Comparison of ENCODE assay signal across 8 cellular contexts in the genomic region with DNA sequence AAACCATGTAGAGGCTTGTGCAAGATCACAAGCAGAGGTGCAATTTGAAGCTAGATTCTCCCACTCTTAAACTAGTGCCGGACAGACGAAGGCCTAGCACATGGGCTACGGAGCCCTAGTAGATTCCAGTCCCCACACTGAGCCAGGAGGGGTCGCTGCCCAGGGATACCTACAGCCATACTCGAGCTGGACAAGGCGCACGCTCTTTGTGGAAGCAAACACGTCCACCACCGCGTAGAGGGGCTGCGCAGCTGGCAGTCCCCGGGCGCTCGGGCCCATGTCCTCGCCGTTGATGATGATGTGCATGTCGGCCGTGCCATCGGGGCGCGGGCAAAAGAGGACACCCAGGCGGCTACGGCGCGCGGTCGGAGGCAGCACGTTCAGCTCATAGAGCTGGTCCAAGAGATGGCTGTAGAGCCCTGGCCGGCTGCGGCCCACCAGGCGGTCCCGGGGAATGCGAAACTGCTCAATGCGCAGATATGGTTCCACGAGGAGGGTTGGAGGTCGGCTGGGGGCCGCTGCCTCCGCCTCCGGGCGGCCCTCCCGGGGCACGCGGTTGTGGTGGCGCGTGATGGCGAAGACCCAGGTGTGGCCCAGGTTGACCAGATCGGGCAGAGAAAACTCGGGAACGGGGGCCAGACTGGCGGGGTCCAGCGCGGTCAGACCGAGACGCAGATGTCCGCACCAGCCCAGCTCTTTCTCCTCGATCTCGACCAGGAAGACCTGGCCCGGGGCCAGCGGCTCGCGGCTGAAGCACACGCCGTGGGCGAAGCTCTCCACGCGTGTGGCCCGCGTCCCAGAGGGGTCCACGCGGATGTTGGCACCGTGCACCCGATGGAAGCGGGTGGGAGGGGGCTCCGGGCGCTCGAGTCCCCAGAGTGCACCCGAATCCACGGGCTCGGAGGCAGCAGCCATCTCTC. TPM values are rescaled to one million over a fixed set of nuclear protein-coding genes. Genes with fewer than 3 reads are reported as not detected.
A peak's percentile ranks its signal among the peaks of the same experiment; 100 is the strongest.
DNase-seq lines count a peak whose midpoint lies in the region; ATAC-seq and TF ChIP-seq lines count a peak whose summit lies in the region.

No MANE protein-coding gene starts in this region.

- H3K9me3 ChIP-seq in HCT116 (ENCODE audit: control insufficient read depth in 1 of 2, insufficient read depth in 1 of 2, low read depth in 1 of 2, low read length in 2 of 2) (no peaks in the 10 kb centered on the region), esophagus (ENCODE audit: control insufficient read depth in 2 of 2, insufficient read depth in 1 of 2, low read depth in 1 of 2, low read length in 1 of 2) (no peaks in the 10 kb centered on the region), mononuclear cell (ENCODE audit: low read depth, low read length) (no peaks in the 10 kb centered on the region)

- ATAC-seq in HCT116 (no peak), HG02610 (IDR thresholded peaks at IDR 0.05; ENCODE audit: unreplicated experiment) (no peak)

- TSS peak; percentile 78 for BruUV-seq in HCT116 (replicated peaks; lab: Mats Ljungman, UMichigan)

- 2 to 4% methylated on average over 68 to 79 of the region's 79 CpGs for WGBS in esophagus, 2 donors

- peak overlapping the region; percentile 83 to 93 for H3K4me3 ChIP-seq in HCT116 (replicated peaks in 1 of 2; ENCODE audit: low read depth in 1 of 2, low read length in 2 of 2)
- peak overlapping the region; percentile 80 to 86 for H3K4me3 ChIP-seq in esophagus (ENCODE audit: low read depth in 1 of 2, low read length in 2 of 2)
- H3K4me3 ChIP-seq in mononuclear cell (ENCODE audit: low read length): peak overlapping the region; percentile 71

- peaks cover 4% of the 10 kb centered on the region; the same call in 1 of the 2 replicates for H3K79me2 ChIP-seq in HCT116 (ENCODE audit: insufficient read depth, low read length)

- TF ChIP-seq POLR2A in HCT116 (IDR thresholded peaks at IDR 0.05; ENCODE audit: borderline replicate concordance, extremely low read depth, insufficient read depth, insufficient read length): no peak

- H3K9me2 ChIP-seq in HCT116 (ENCODE audit: insufficient read depth): no peaks in the 10 kb centered on the region

- H3K4me2 ChIP-seq in HCT116 (ENCODE audit: low read length): peak overlapping the region; percentile 99

- peak overlapping the region; percentile 76 for H3K9ac ChIP-seq in HCT116 (ENCODE audit: low read length)

- H3K36me3 ChIP-seq in HCT116 (ENCODE audit: control insufficient read depth in 1 of 2, insufficient read depth in 2 of 2, low read length in 2 of 2) (peaks cover 6 to 21% of the 10 kb centered on the region in 2 experiments; a peak in 3 of 4 replicates), esophagus (ENCODE audit: control insufficient read depth in 2 of 2, insufficient read depth in 2 of 2, low read length in 1 of 2) (peaks cover 7 to 15% of the 10 kb centered on the region in 2 donors)

- RAD21 ChIA-PET in HCT116 (lab: Charles Lee; ENCODE audit: low non-redundant PET in 1 of 2, low total read pairs in 2 of 2, uncharacterized antibody in 2 of 2, unreplicated experiment in 2 of 2): no interaction called here

- peak; percentile 55 for DNase-seq in DMS114 treated with DMSO at 0.1 percent for 48 hours (lab: John Stamatoyannopoulos, UW; ENCODE audit: unreplicated experiment)
- no peak for DNase-seq in HCT116 (ENCODE audit: low read depth, low spot score)
- peak; percentile 34 for DNase-seq in NCI-H2196 treated with DMSO at 0.1 percent for 48 hours (lab: John Stamatoyannopoulos, UW; ENCODE audit: unreplicated experiment)
- DNase-seq in activated CD8-positive, alpha-beta memory T cell treated with anti-CD3 and anti-CD28 coated beads, Interleukin-2, amount 50 U/mL, for 48 hours: peak; percentile 78
- peak in 5 of 6 experiments; percentile 20 to 54 (median 38) for DNase-seq in stimulated activated naive CD4-positive, alpha-beta T cell (lab: John Stamatoyannopoulos, UW)

- intact Hi-C loops in HCT116 (cut with micrococcal nuclease): no loop called here

- H3K4me1 ChIP-seq in HCT116 (ENCODE audit: control insufficient read depth in 1 of 2, insufficient read depth in 2 of 2, low read length in 2 of 2) (peaks cover 11 to 21% of the 10 kb centered on the region in 2 experiments), esophagus (ENCODE audit: control insufficient read depth in 2 of 2, insufficient read depth in 2 of 2, low read length in 1 of 2) (peaks cover 7 to 18% of the 10 kb centered on the region in 2 donors), mononuclear cell (ENCODE audit: insufficient read depth, low read length) (peaks cover 38% of the 10 kb centered on the region)

- TF ChIP-seq CTCF in HCT116 (IDR thresholded peaks at IDR 0.05 in 2 of 3, conservative IDR thresholded peaks at IDR 0.05 in 1 of 3; ENCODE audit: borderline replicate concordance in 1 of 3, insufficient read depth in 1 of 3, low read depth in 2 of 3, low read length in 2 of 3): no peak

- no peak for TF ChIP-seq RAD21 in HCT116 (IDR thresholded peaks at IDR 0.05; ENCODE audit: low read depth)

- H4K20me1 ChIP-seq in HCT116 (ENCODE audit: insufficient read depth): no peaks in the 10 kb centered on the region

- peak overlapping the region; percentile 77; the same call in 1 of the 2 replicates for H3K27ac ChIP-seq in HCT116 (ENCODE audit: low read depth, low read length)
- H3K27ac ChIP-seq in esophagus (ENCODE audit: low read depth in 2 of 2, low read length in 1 of 2): peak overlapping the region; percentile 80 to 83

- CTCF ChIA-PET in HCT116 (lab: Charles Lee): no interaction called here

- POLR2A ChIA-PET in HCT116 (lab: Charles Lee): no interaction called here

- H2AFZ ChIP-seq in HCT116 (ENCODE audit: low read depth, low read length, poor library complexity, severe bottlenecking): peak overlapping the region; percentile 80

- no peaks in the 10 kb centered on the region for H3K27me3 ChIP-seq in HCT116 (ENCODE audit: insufficient read depth, low read length)
- H3K27me3 ChIP-seq in esophagus (ENCODE audit: control insufficient read depth in 1 of 2, insufficient read depth in 2 of 2, low read length in 2 of 2): no peaks in the 10 kb centered on the region
- H3K27me3 ChIP-seq in mononuclear cell (ENCODE audit: insufficient read depth, low read length): no peaks in the 10 kb centered on the region

TF ChIP-seq in HCT116, 20 proteins besides CTCF, POLR2A, EP300 and RAD21:
- no peak for TF ChIP-seq ZNF274 (IDR thresholded peaks at IDR 0.05; ENCODE audit: low read depth, low read length)
- TF ChIP-seq SRF (IDR thresholded peaks at IDR 0.05; ENCODE audit: low read depth): no peak
- TF ChIP-seq ZFX (IDR thresholded peaks at IDR 0.05): no peak
- TF ChIP-seq, protein P1, sequence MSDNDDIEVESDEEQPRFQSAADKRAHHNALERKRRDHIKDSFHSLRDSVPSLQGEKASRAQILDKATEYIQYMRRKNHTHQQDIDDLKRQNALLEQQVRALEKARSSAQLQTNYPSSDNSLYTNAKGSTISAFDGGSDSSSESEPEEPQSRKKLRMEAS (IDR thresholded peaks at IDR 0.05): no peak
- no peak for TF ChIP-seq CBX3 (IDR thresholded peaks at IDR 0.05; ENCODE audit: low read depth)
- TF ChIP-seq CEBPB (IDR thresholded peaks at IDR 0.05; ENCODE audit: low read depth): no peak
- TF ChIP-seq JUND (IDR thresholded peaks at IDR 0.05): no peak
- no peak for TF ChIP-seq POLR2AphosphoS5 (IDR thresholded peaks at IDR 0.05; ENCODE audit: low read depth, low read length)
- no peak for TF ChIP-seq TCF7L2 (IDR thresholded peaks at IDR 0.05; ENCODE audit: borderline replicate concordance, extremely low read depth, insufficient read depth, insufficient read length)

RNA-seq across cellular contexts. Expression of a gene that starts 0.7 kb away (rescaled TPM):
- total RNA-seq in HCT116 (2021; ENCODE audit: unreplicated experiment) (0.96 TPM), mononuclear cell (1.9 TPM)
- polyA plus RNA-seq in HCT116 (2012): 0.27 and 0.59 TPM in 2 replicates
- 1 to 10 TPM; 1.4 to 2.5 TPM for polyA plus RNA-seq in esophagus

RNA-seq across cellular contexts. Expression of a gene that starts 0.8 kb away (rescaled TPM):
- total RNA-seq in HCT116 (2021; ENCODE audit: unreplicated experiment): 109 TPM
- polyA plus RNA-seq in HCT116 (2012): 116 and 130 TPM in 2 replicates
- 10 to 100 TPM; 43.6 to 55.0 TPM for polyA plus RNA-seq in esophagus
- total RNA-seq in mononuclear cell: 111 TPM

RNA-seq across cellular contexts. Expression of a gene that starts 2.9 kb away (rescaled TPM):
- total RNA-seq in HCT116 (2021; ENCODE audit: unreplicated experiment) (0.42 TPM), mononuclear cell (0.52 TPM)
- polyA plus RNA-seq in HCT116 (2012): 0.14 and 0.19 TPM in 2 replicates
- polyA plus RNA-seq in esophagus: under 1 TPM; 0.76 to 0.96 TPM

RNA-seq across cellular contexts. Expression of a gene that starts 9.3 kb away (rescaled TPM):
- total RNA-seq in HCT116 (2021; ENCODE audit: unreplicated experiment) (13.0 TPM), mononuclear cell (10.1 TPM)
- 9.8 and 12.5 TPM in 2 replicates for polyA plus RNA-seq in HCT116 (2012)
- 1 to 10 TPM; 2.4 to 3.9 TPM for polyA plus RNA-seq in esophagus

RNA-seq across cellular contexts. Expression of a gene that starts 21.6 kb away (rescaled TPM):
- total RNA-seq in HCT116 (2021; ENCODE audit: unreplicated experiment): 4.7 TPM
- polyA plus RNA-seq in HCT116 (2012): 7.1 and 7.5 TPM in 2 replicates
- 10 to 100 TPM; 27.0 to 27.2 TPM for polyA plus RNA-seq in esophagus
- total RNA-seq in mononuclear cell: 1.4 TPM
